ENCODE assay signal across 1 cellular context in genomic region chr19:2475018-2475701, GRCh38.
TF ChIP-seq lines count a peak whose summit lies in the region.

No MANE protein-coding gene starts in this region.

TF ChIP-seq in HEK293, 187 proteins besides CTCF, POLR2A, EP300 and RAD21 (continued from another document):
- TF ChIP-seq ZSCAN4 (tag by site-specific recombination; IDR thresholded peaks at IDR 0.05) (no peak; the same call in 1 of the 2 replicates), SCRT2 (tag by site-specific recombination; IDR thresholded peaks at IDR 0.05) (no peak), KLF8 (tag by site-specific recombination; IDR thresholded peaks at IDR 0.05) (peak; percentile 70), MZF1 (tag by site-specific recombination; IDR thresholded peaks at IDR 0.05; ENCODE audit: borderline replicate concordance) (no peak), ZNF561 (tag by site-specific recombination; IDR thresholded peaks at IDR 0.05; ENCODE audit: borderline replicate concordance) (no peak), ZFP69B (tag by site-specific recombination; IDR thresholded peaks at IDR 0.05) (0 out of 2 replicates have a peak, but pooled peaks have one; percentile 20), ZNF692 (tag by site-specific recombination; IDR thresholded peaks at IDR 0.05) (no peak), ZBTB48 (tag by site-specific recombination; IDR thresholded peaks at IDR 0.05) (no peak; the same call in 1 of the 2 replicates), ZNF155 (tag by site-specific recombination; IDR thresholded peaks at IDR 0.05) (no peak), ZNF449 (tag by site-specific recombination; IDR thresholded peaks at IDR 0.05) (no peak), KLF7 (tag by site-specific recombination; IDR thresholded peaks at IDR 0.05; ENCODE audit: borderline replicate concordance) (peak; percentile 73), OVOL3 (tag by site-specific recombination; IDR thresholded peaks at IDR 0.05) (0 out of 2 replicates have a peak, but pooled peaks have one; percentile 46), HOXA7 (CRISPR knock-in tag; IDR thresholded peaks at IDR 0.05; ENCODE audit: borderline replicate concordance) (no peak), OSR2 (tag by site-specific recombination; IDR thresholded peaks at IDR 0.05) (no peak), ZBTB11 (tag by site-specific recombination; conservative IDR thresholded peaks at IDR 0.05; ENCODE audit: low read depth) (no peak), ZNF624 (tag by site-specific recombination; IDR thresholded peaks at IDR 0.05) (no peak), MEIS1 (CRISPR knock-in tag; IDR thresholded peaks at IDR 0.05; ENCODE audit: borderline replicate concordance) (no peak), REST (tag by site-specific recombination; IDR thresholded peaks at IDR 0.05) (no peak), ZFP37 (tag by site-specific recombination; IDR thresholded peaks at IDR 0.05) (0 out of 2 replicates have a peak, but pooled peaks have one; percentile 36), ZNF24 (tag by site-specific recombination; IDR thresholded peaks at IDR 0.05) (peak; percentile 91), ZNF202 (tag by site-specific recombination; IDR thresholded peaks at IDR 0.05; ENCODE audit: borderline replicate concordance) (no peak), ZNF518A (tag by site-specific recombination; conservative IDR thresholded peaks at IDR 0.05; ENCODE audit: low read depth) (no peak), ZNF621 (tag by site-specific recombination; IDR thresholded peaks at IDR 0.05) (no peak), SALL2 (tag by site-specific recombination; IDR thresholded peaks at IDR 0.05; ENCODE audit: borderline replicate concordance) (no peak), ZNF404 (tag by site-specific recombination; IDR thresholded peaks at IDR 0.05) (no peak), AEBP2 (tag by site-specific recombination; IDR thresholded peaks at IDR 0.05; ENCODE audit: borderline replicate concordance) (0 out of 2 replicates have a peak, but pooled peaks have one; percentile 41), ZNF433 (tag by site-specific recombination; IDR thresholded peaks at IDR 0.05; ENCODE audit: low read depth) (no peak), ZNF639 (tag by site-specific recombination; IDR thresholded peaks at IDR 0.05) (peak; percentile 84), ZNF19 (tag by site-specific recombination; IDR thresholded peaks at IDR 0.05; ENCODE audit: low read depth) (no peak), ZNF184 (tag by site-specific recombination; IDR thresholded peaks at IDR 0.05) (0 out of 2 replicates have a peak, but pooled peaks have one; percentile 63), ZNF280D (tag by site-specific recombination; IDR thresholded peaks at IDR 0.05) (peak; percentile 94), ZBTB17 (tag by site-specific recombination; IDR thresholded peaks at IDR 0.05) (no peak), ZNF423 (tag by site-specific recombination; IDR thresholded peaks at IDR 0.05) (peak; percentile 39; the same call in 1 of the 2 replicates)
